In genomic region chr1:45340816-45341215, GRCh38 we compare ENCODE assay signal across 8 cellular contexts. TPM values are rescaled to one million over a fixed set of nuclear protein-coding genes. Genes with fewer than 3 reads are reported as not detected.
DNase-seq lines count a peak whose midpoint lies in the region; ATAC-seq and TF ChIP-seq lines count a peak whose summit lies in the region.

No MANE protein-coding gene starts in this region.

- DNase-seq in NCI-H2081 (lab: John Stamatoyannopoulos, UW), result peak; percentile 19 to 57
- DNase-seq in NCI-H2081 treated with DMSO at 0.1 percent for 48 hours (lab: John Stamatoyannopoulos, UW), result no peak
- DNase-seq in NCI-H1694 treated with DMSO at 0.1 percent for 48 hours (lab: John Stamatoyannopoulos, UW), result peak; percentile 22
- DNase-seq in cardiac fibroblast (ENCODE audit: low read depth in 2 of 2), result peak in 1 of 2 donors; percentile 12
- DNase-seq in mucosa of descending colon, result no peak
- no peak for DNase-seq in globus pallidus (ENCODE audit: low spot score)
- DNase-seq in AG20443 (ENCODE audit: low spot score), result no peak

- H3K4me3 ChIP-seq in cardiac fibroblast (replicated peaks in 1 of 2; ENCODE audit: low read depth in 2 of 2, low read length in 2 of 2), result peak overlapping the region; percentile 91 to 92
- H3K4me3 ChIP-seq in mucosa of descending colon, result peak overlapping the region; percentile 57

- no peak for ATAC-seq in mucosa of descending colon
- no peak for ATAC-seq in HG03469 (IDR thresholded peaks at IDR 0.05; ENCODE audit: unreplicated experiment)

- no peak for TF ChIP-seq CTCF in cardiac fibroblast (IDR thresholded peaks at IDR 0.05; ENCODE audit: low read depth, low read length)
- no peak for TF ChIP-seq CTCF in mucosa of descending colon (IDR thresholded peaks at IDR 0.05)

- H3K36me3 ChIP-seq in mucosa of descending colon (ENCODE audit: low read depth), result peaks cover 5% of the 10 kb centered on the region

- no peaks in the 10 kb centered on the region for H3K9me3 ChIP-seq in mucosa of descending colon

- intact Hi-C loops in mucosa of descending colon (cut with DNase I, micrococcal nuclease), result no loop called here

- H3K4me1 ChIP-seq in mucosa of descending colon (ENCODE audit: low read depth), result peaks cover 28% of the 10 kb centered on the region

RNA-seq across cellular contexts. Expression of gene MUTYH, which starts 0.6 kb away (rescaled TPM):
- 10 to 100 TPM; 30.0 to 43.1 (median 35.8) TPM for total RNA-seq in mucosa of descending colon

RNA-seq across cellular contexts. Expression of gene TOE1, which starts 0.8 kb away (rescaled TPM):
- total RNA-seq in mucosa of descending colon, result 10 to 100 TPM; 11.1 to 18.7 (median 12.9) TPM

RNA-seq across cellular contexts. Expression of gene HPDL, which starts 14.1 kb away (rescaled TPM):
- total RNA-seq in mucosa of descending colon, result 1 to 10 TPM; 2.1 to 8.8 (median 7.4) TPM

Comparison
In these comparisons a context has a peak if more than half of its experiments do, and no peak if none do; other contexts are left out.
1. DNase-seq: peak in NCI-H2081 (2 of 2) and NCI-H1694 treated with DMSO at 0.1 percent for 48 hours (single experiment); none in NCI-H2081 treated with DMSO at 0.1 percent for 48 hours (single experiment), mucosa of descending colon (0 of 3), globus pallidus (single experiment) and AG20443 (single experiment).